In genomic region chr3:71150293-71150954, GRCh38 we compare ENCODE assay signal across 11 cellular contexts.
A peak's percentile ranks its signal among the peaks of the same experiment; 100 is the strongest.
DNase-seq lines count a peak whose midpoint lies in the region; ATAC-seq, FAIRE-seq and TF ChIP-seq lines count a peak whose summit lies in the region.
"Had no signal": no experiment of that assay in that cellular context is flagged by ENCODE, and none has a peak within 500 bp of the region (broad histone marks: within the 10 kb centered on the region; RNA-seq: fewer than 3 reads in every experiment).

No MANE protein-coding gene starts in this region.

- H3K36me3 ChIP-seq in IMR-90 (ENCODE audit: control insufficient read depth, insufficient read depth, low read length) = no peaks in the 10 kb centered on the region
- H3K36me3 ChIP-seq in GM12878 (ENCODE audit: control insufficient read depth in 2 of 2, insufficient read depth in 2 of 2, low read length in 1 of 2) = no peaks in the 10 kb centered on the region
- H3K36me3 ChIP-seq in testis (ENCODE audit: low read depth, missing control alignments) = no peaks in the 10 kb centered on the region

- SMC1A ChIA-PET in GM12878 (lab: Charles Lee; ENCODE audit: uncharacterized antibody, unreplicated experiment) = no interaction called here

- no peak for TF ChIP-seq CTCF in IMR-90 (conservative IDR thresholded peaks at IDR 0.05; ENCODE audit: low read depth, low read length)
- TF ChIP-seq CTCF in GM12878 (IDR thresholded peaks at IDR 0.05 in 2 of 3, conservative IDR thresholded peaks at IDR 0.05 in 1 of 3; ENCODE audit: control insufficient read depth in 2 of 3, extremely low read depth in 1 of 3, insufficient read depth in 1 of 3, low read depth in 3 of 3, low read length in 3 of 3) = no peak
- no peak for TF ChIP-seq CTCF in testis (IDR thresholded peaks at IDR 0.05)

- no peak overlapping the region for H4K8ac ChIP-seq in IMR-90 (ENCODE audit: low read depth in 2 of 2, low read length in 2 of 2)

- no peak overlapping the region for H4K91ac ChIP-seq in IMR-90 (ENCODE audit: insufficient read depth, low read depth, low read length)

- CTCF ChIA-PET in IMR-90 (lab: Yijun Ruan, JAX) = no interaction called here
- CTCF ChIA-PET in GM12878 (lab: Yijun Ruan, JAX) = no interaction called here

- H3K27me3 ChIP-seq in IMR-90 (ENCODE audit: control insufficient read depth, insufficient read depth, low read length) = no peaks in the 10 kb centered on the region
- no peaks in the 10 kb centered on the region for H3K27me3 ChIP-seq in GM12878 (replicated peaks in 1 of 2; ENCODE audit: control insufficient read depth in 2 of 2, insufficient read depth in 2 of 2, low read length in 1 of 2)
- H3K27me3 ChIP-seq in testis = no peaks in the 10 kb centered on the region

- H2BK20ac ChIP-seq in IMR-90 (ENCODE audit: low read depth, low read length) = no peak overlapping the region

- 100% methylated on average over 2 of the region's 10 CpGs; no CpG with 5 or more reads in 1 of the 2 experiments for WGBS in IMR-90 (ENCODE audit: extremely low coverage in 2 of 2, insufficient read length in 1 of 2), 2 experiments
- 10% methylated on average over 10 of the region's 10 CpGs for WGBS in GM12878 (ENCODE audit: insufficient coverage, insufficient replicate concordance, low lambda C conversion rate, missing lambda C conversion rate)
- WGBS in testis, 2 donors = 85 to 88% methylated on average over 10 of the region's 10 CpGs

- no peak overlapping the region for H3K9ac ChIP-seq in IMR-90 (ENCODE audit: low read depth, low read length)
- no peak overlapping the region for H3K9ac ChIP-seq in GM12878 (ENCODE audit: control insufficient read depth, insufficient read depth, low read length)

- H3K27ac ChIP-seq in IMR-90 (ENCODE audit: insufficient read depth, low read length) = no peak overlapping the region
- no peak overlapping the region for H3K27ac ChIP-seq in GM12878 (ENCODE audit: control insufficient read depth, insufficient read depth)
- no peak overlapping the region for H3K27ac ChIP-seq in testis
- H3K27ac ChIP-seq: PC-9 had no signal

- no peaks in the 10 kb centered on the region for H3K4me1 ChIP-seq in IMR-90 (ENCODE audit: control insufficient read depth, insufficient read depth, low read length)
- H3K4me1 ChIP-seq in GM12878 (ENCODE audit: control insufficient read depth, insufficient read depth, low read length) = no peaks in the 10 kb centered on the region
- H3K4me1 ChIP-seq in testis = no peaks in the 10 kb centered on the region

- peaks cover 6 to 19% of the 10 kb centered on the region in 2 experiments; a peak in 3 of 4 replicates for H3K79me1 ChIP-seq in IMR-90 (ENCODE audit: low read depth in 1 of 2, low read length in 2 of 2)

- H4K20me1 ChIP-seq in IMR-90 (ENCODE audit: insufficient read depth, low read length) (no peaks in the 10 kb centered on the region), GM12878 (ENCODE audit: control insufficient read depth, insufficient read depth) (no peaks in the 10 kb centered on the region)

- H4K5ac ChIP-seq in IMR-90 (ENCODE audit: low read depth, low read length) = no peak overlapping the region

- H2BK120ac ChIP-seq in IMR-90 (ENCODE audit: low read depth, low read length) = no peak overlapping the region

- no peak overlapping the region for H3K23ac ChIP-seq in IMR-90 (ENCODE audit: low read depth, low read length)

- H3K4me2 ChIP-seq in IMR-90 (ENCODE audit: low read depth, low read length) (no peak overlapping the region), GM12878 (ENCODE audit: control insufficient read depth, insufficient read depth) (no peak overlapping the region)
- H3K4me2 ChIP-seq: PC-9 had no signal

- no peak overlapping the region for H3K56ac ChIP-seq in IMR-90 (ENCODE audit: extremely low read depth, insufficient read depth, low read length)

- no peak overlapping the region for H2AK9ac ChIP-seq in IMR-90 (replicated peaks; ENCODE audit: low read depth, low read length, poor library complexity)

- H2BK15ac ChIP-seq in IMR-90 (ENCODE audit: low read depth, low read length) = no peak overlapping the region

- intact Hi-C loops in IMR-90 (cut with micrococcal nuclease) = no loop called here
- intact Hi-C loops in GM12878 (cut with micrococcal nuclease; ENCODE audit: unreplicated experiment) = loop anchor here (2.0 to 10.0 kb wide), 2 partner anchors 64 to 146 kb away; no protein-coding TSS in a partner anchor
- intact Hi-C loops in testis (cut with DNase I; ENCODE audit: low total_unique reads) = no loop called here

- no peak overlapping the region for H2AFZ ChIP-seq in IMR-90 (replicated peaks; ENCODE audit: low read length, poor library complexity)
- no peak overlapping the region for H2AFZ ChIP-seq in GM12878 (ENCODE audit: control insufficient read depth, low read depth, low read length)
- H2AFZ ChIP-seq: PC-9 had no signal

- H3K9me1 ChIP-seq in IMR-90 (ENCODE audit: insufficient read depth, low read length) = no peaks in the 10 kb centered on the region; the same call in 1 of the 2 replicates

- no peak overlapping the region for H2BK5ac ChIP-seq in IMR-90 (ENCODE audit: low read depth, low read length, poor library complexity, severe bottlenecking)

- dilution Hi-C loops in IMR-90 (cut with HindIII; ENCODE audit: low sequenced_read_pairs, unreplicated experiment) = no loop called here

- H3K79me2 ChIP-seq in GM12878 (ENCODE audit: control insufficient read depth, insufficient read depth, low read length) = no peaks in the 10 kb centered on the region

- POLR2A ChIA-PET in IMR-90 (lab: Charles Lee; ENCODE audit: unreplicated experiment) (no interaction called here), GM12878 (lab: Charles Lee) (no interaction called here)

- H2AK5ac ChIP-seq in IMR-90 (ENCODE audit: low read depth, low read length) = no peak overlapping the region

- TF ChIP-seq POLR2A in GM12891 (IDR thresholded peaks at IDR 0.05; ENCODE audit: low read depth, low read length) = no peak
- no peak for TF ChIP-seq POLR2A in IMR-90 (IDR thresholded peaks at IDR 0.05; ENCODE audit: low read depth, low read length)
- TF ChIP-seq POLR2A in GM12878 (IDR thresholded peaks at IDR 0.05; ENCODE audit: low read depth, low read length) = no peak
- TF ChIP-seq POLR2A in testis (IDR thresholded peaks at IDR 0.05) = no peak

- DNase-seq in GM12891 (ENCODE audit: insufficient read length, low spot score) (no peak), IMR-90 (peak; percentile 27), GM12878 (ENCODE audit: low read depth, low spot score) (no peak), SW480 (ENCODE audit: low spot score) (no peak), T1000 (lab: John Stamatoyannopoulos, UW) (no peak), testis (no peak)
- DNase-seq: DMS153, left colon, PC-9 had no signal

- no peak overlapping the region for H3K18ac ChIP-seq in IMR-90 (ENCODE audit: low read depth, low read length)

- FAIRE-seq in GM12891 (lab: Jason Lieb, UNC) (no peak), GM12878 (lab: Jason Lieb, UNC) (no peak)

- H3K4me3 ChIP-seq in IMR-90 (ENCODE audit: insufficient read depth, low read depth, low read length) = no peak overlapping the region
- H3K4me3 ChIP-seq in GM12878 = no peak overlapping the region
- no peak overlapping the region for H3K4me3 ChIP-seq in testis
- H3K4me3 ChIP-seq: PC-9 had no signal

- no peak overlapping the region for H3K4ac ChIP-seq in IMR-90 (ENCODE audit: low read depth, low read length)

- TF ChIP-seq EP300 in GM12878 (IDR thresholded peaks at IDR 0.05; ENCODE audit: borderline replicate concordance in 1 of 2, control insufficient read depth in 1 of 2, low read depth in 2 of 2, low read length in 2 of 2) = no peak

- no TSS peak for BruUV-seq in IMR-90 (replicated peaks; lab: Mats Ljungman, UMichigan)
- BruUV-seq in GM12878 (replicated peaks; lab: Mats Ljungman, UMichigan) = no TSS peak

- no peak for TF ChIP-seq RAD21 in IMR-90 (IDR thresholded peaks at IDR 0.05; ENCODE audit: low read length)
- no peak for TF ChIP-seq RAD21 in GM12878 (IDR thresholded peaks at IDR 0.05; ENCODE audit: insufficient read depth, low read depth, low read length)

- ATAC-seq in GM19351 (IDR thresholded peaks at IDR 0.05; ENCODE audit: unreplicated experiment) (peak; percentile 82), IMR-90 (ENCODE audit: low read depth) (no peak), GM12878 (peak; percentile 21; the same call in 1 of the 3 replicates), GM21515 (IDR thresholded peaks at IDR 0.05; ENCODE audit: unreplicated experiment) (no peak)
- ATAC-seq: left colon had no signal

- H3K9me3 ChIP-seq in IMR-90 (ENCODE audit: control insufficient read depth, insufficient read depth, low read length) = no peaks in the 10 kb centered on the region
- no peaks in the 10 kb centered on the region for H3K9me3 ChIP-seq in GM12878 (replicated peaks; ENCODE audit: control insufficient read depth, insufficient read depth, low read length)
- no peaks in the 10 kb centered on the region for H3K9me3 ChIP-seq in testis

- in situ Hi-C loops in IMR-90 (cut with MboI; ENCODE audit: low sequenced_read_pairs) (no loop called here), GM12878 (cut with MboI) (no loop called here)

- RAD21 ChIA-PET in GM12878 (lab: Charles Lee; ENCODE audit: unreplicated experiment) = no interaction called here

- H3K14ac ChIP-seq in IMR-90 (replicated peaks; ENCODE audit: low read depth, low read length) = no peak overlapping the region

TF ChIP-seq in GM12891, 5 proteins besides CTCF, POLR2A, EP300 and RAD21:
- TF ChIP-seq POU2F2 (IDR thresholded peaks at IDR 0.05; ENCODE audit: low read depth, low read length) = no peak
- TF ChIP-seq SPI1 (IDR thresholded peaks at IDR 0.05; ENCODE audit: low read depth, low read length) = peak; percentile 19; the same call in 1 of the 2 replicates
TF ChIP-seq in GM12891: peak in this region for 1.

TF ChIP-seq in IMR-90, 13 proteins besides CTCF, POLR2A, EP300 and RAD21:
- TF ChIP-seq MAZ (IDR thresholded peaks at IDR 0.05; ENCODE audit: borderline replicate concordance, low read depth, low read length) = no peak
- no peak for TF ChIP-seq MXI1 (IDR thresholded peaks at IDR 0.05; ENCODE audit: borderline replicate concordance, low read depth, low read length)
- TF ChIP-seq NFE2L2 (IDR thresholded peaks at IDR 0.05; ENCODE audit: low read depth, low read length) = no peak
- TF ChIP-seq MAFK (IDR thresholded peaks at IDR 0.05; ENCODE audit: low read depth, low read length) = no peak
- no peak for TF ChIP-seq CEBPB (IDR thresholded peaks at IDR 0.05; ENCODE audit: low read depth, low read length)

TF ChIP-seq in GM12878, 131 proteins besides CTCF, POLR2A, EP300 and RAD21:
- TF ChIP-seq JUNB (IDR thresholded peaks at IDR 0.05) (peak; percentile 52), DPF2 (IDR thresholded peaks at IDR 0.05) (no peak), RUNX3 (IDR thresholded peaks at IDR 0.05; ENCODE audit: low read length) (peak; percentile 20; the same call in 1 of the 2 replicates), TCF7 (IDR thresholded peaks at IDR 0.05; ENCODE audit: borderline replicate concordance) (0 out of 2 replicates have a peak, but pooled peaks have one; percentile 33)

Comparison
In these comparisons a context has a peak if more than half of its experiments do, and no peak if none do; other contexts are left out.
1. ATAC-seq: peak in GM19351 (single experiment) and GM12878 (single experiment); none in IMR-90 (single experiment) and GM21515 (single experiment).